Comparison of ENCODE assay signal across 17 cellular contexts in the genomic region with DNA sequence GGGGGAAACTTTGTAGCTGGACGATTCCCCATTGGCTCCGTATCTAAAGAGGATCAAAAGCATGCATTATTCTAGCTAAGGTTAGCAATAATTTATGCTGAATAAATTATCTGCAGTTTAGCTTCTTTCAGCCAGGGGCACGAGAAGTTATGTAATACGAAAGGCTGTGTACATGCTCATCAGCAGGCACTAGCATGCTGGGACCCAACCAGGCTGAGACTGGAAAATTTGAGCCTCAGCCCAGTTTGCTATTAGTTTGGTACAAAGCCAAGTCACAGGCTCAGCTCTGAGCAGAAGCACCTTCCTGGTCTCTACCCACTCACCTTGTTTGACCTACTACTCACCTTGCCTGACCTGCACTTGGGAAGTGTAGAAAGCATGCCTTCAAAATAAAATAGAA.
DNase-seq lines count a peak whose midpoint lies in the region; ATAC-seq and TF ChIP-seq lines count a peak whose summit lies in the region.
"Had no signal": no experiment of that assay in that cellular context is flagged by ENCODE, and none has a peak within 500 bp of the region (broad histone marks: within the 10 kb centered on the region; RNA-seq: fewer than 3 reads in every experiment).

No MANE protein-coding gene starts in this region.

- TF ChIP-seq CTCF in heart left ventricle (IDR thresholded peaks at IDR 0.05) = no peak
- TF ChIP-seq CTCF in right atrium auricular region (IDR thresholded peaks at IDR 0.05) = no peak
- TF ChIP-seq CTCF in RWPE2 (IDR thresholded peaks at IDR 0.05; ENCODE audit: poor library complexity, severe bottlenecking) = no peak
- TF ChIP-seq CTCF in esophagus squamous epithelium (IDR thresholded peaks at IDR 0.05) = peak in 3 of 6 experiments; percentile 12 to 55 (median 50)

- H3K4me1 ChIP-seq in heart left ventricle = peaks cover 0 to 6% (median 0%) of the 10 kb centered on the region in 12 donors
- no peaks in the 10 kb centered on the region for H3K4me1 ChIP-seq in right atrium auricular region
- H3K4me1 ChIP-seq in RWPE2 (ENCODE audit: insufficient read depth, poor library complexity, severe bottlenecking) = no peaks in the 10 kb centered on the region
- H3K4me1 ChIP-seq in esophagus squamous epithelium = peaks cover 2 to 35% (median 7%) of the 10 kb centered on the region in 3 donors
- H3K4me1 ChIP-seq in SJCRH30 = no peaks in the 10 kb centered on the region

- peaks cover 0 to 6% (median 0%) of the 10 kb centered on the region in 12 donors for H3K9me3 ChIP-seq in heart left ventricle
- no peaks in the 10 kb centered on the region for H3K9me3 ChIP-seq in right atrium auricular region
- no peaks in the 10 kb centered on the region for H3K9me3 ChIP-seq in RWPE2 (ENCODE audit: severe bottlenecking)
- no peaks in the 10 kb centered on the region for H3K9me3 ChIP-seq in esophagus squamous epithelium
- H3K9me3 ChIP-seq in SJCRH30 (replicated peaks) = no peaks in the 10 kb centered on the region

- intact Hi-C loops in heart left ventricle (cut with DNase I) (no loop called here), esophagus squamous epithelium (cut with DNase I) (no loop called here)

- no peaks in the 10 kb centered on the region for H3K36me3 ChIP-seq in heart left ventricle
- H3K36me3 ChIP-seq in right atrium auricular region = no peaks in the 10 kb centered on the region
- H3K36me3 ChIP-seq in RWPE2 (ENCODE audit: low read depth) = no peaks in the 10 kb centered on the region
- H3K36me3 ChIP-seq in esophagus squamous epithelium = no peaks in the 10 kb centered on the region
- no peaks in the 10 kb centered on the region for H3K36me3 ChIP-seq in SJCRH30

- no peak overlapping the region for H3K4me3 ChIP-seq in heart left ventricle
- no peak overlapping the region for H3K4me3 ChIP-seq in right atrium auricular region
- no peak overlapping the region for H3K4me3 ChIP-seq in RWPE2 (ENCODE audit: severe bottlenecking)
- H3K4me3 ChIP-seq in esophagus squamous epithelium = no peak overlapping the region
- no peak overlapping the region for H3K4me3 ChIP-seq in SJCRH30

- no peak overlapping the region for H3K27ac ChIP-seq in heart left ventricle
- no peak overlapping the region for H3K27ac ChIP-seq in right atrium auricular region
- no peak overlapping the region for H3K27ac ChIP-seq in RWPE2 (ENCODE audit: poor library complexity, severe bottlenecking)
- H3K27ac ChIP-seq in esophagus squamous epithelium = peak overlapping the region; percentile 18 to 85 (median 74)
- H3K27ac ChIP-seq in SJCRH30 = no peak overlapping the region

- WGBS in heart left ventricle, 4 donors = 67 to 76% (median 73%) methylated on average over 4 of the region's 4 CpGs
- WGBS in esophagus squamous epithelium, 2 donors = 24 to 48% methylated on average over 4 of the region's 4 CpGs

- no peak for TF ChIP-seq POLR2A in heart left ventricle (IDR thresholded peaks at IDR 0.05)
- no peak for TF ChIP-seq POLR2A in esophagus squamous epithelium (IDR thresholded peaks at IDR 0.05)

- peak; percentile 42 to 75 (median 64) for ATAC-seq in heart left ventricle
- ATAC-seq in RWPE2 (ENCODE audit: low read depth) = peak; percentile 50; the same call in 2 of the 3 replicates
- ATAC-seq: activated naive CD8-positive, alpha-beta T cell treated with anti-CD3 and anti-CD28 coated beads, Interleukin-2, amount 50 U/mL, for 24 hours had no signal

- DNase-seq in heart left ventricle (peak in 2 of 5 donors; percentile 32 to 33), right atrium auricular region (ENCODE audit: low spot score) (no peak), RWPE2 (ENCODE audit: low spot score) (no peak), esophagus squamous epithelium (lab: John Stamatoyannopoulos, UW) (no peak), ureter (ENCODE audit: low spot score) (peak; percentile 71), NCI-H1930 (lab: John Stamatoyannopoulos, UW) (no peak), SJCRH30 (no peak)
- no peak for DNase-seq in activated CD4-positive, CD25-positive, alpha-beta regulatory T cell (lab: John Stamatoyannopoulos, UW)
- DNase-seq: activated B cell treated with CpG ODN at 0.5 μM for 24 hours; activated naive CD8-positive, alpha-beta T cell treated with anti-CD3 and anti-CD28 coated beads, Interleukin-2, amount 50 U/mL, for 24 hours; CD8-positive, alpha-beta memory T cell; HCEC 1CT; Karpas-422; left cardiac atrium; NCI-H1436 treated with DMSO at 0.1 percent for 48 hours; nucleus accumbens; RPMI8226 had no signal

- H3K27me3 ChIP-seq in heart left ventricle (no peaks in the 10 kb centered on the region), right atrium auricular region (no peaks in the 10 kb centered on the region), RWPE2 (ENCODE audit: insufficient read depth, poor library complexity, severe bottlenecking) (no peaks in the 10 kb centered on the region), esophagus squamous epithelium (no peaks in the 10 kb centered on the region), SJCRH30 (no peaks in the 10 kb centered on the region)

Comparison
In these comparisons a context has a peak if more than half of its experiments do, and no peak if none do; other contexts are left out.
1. H3K27ac ChIP-seq: peak in esophagus squamous epithelium (4 of 4); none in heart left ventricle (0 of 12), right atrium auricular region (0 of 2), RWPE2 (single experiment) and SJCRH30 (single experiment).